Comparison of ENCODE assay signal across 8 cellular contexts in the genomic region with DNA sequence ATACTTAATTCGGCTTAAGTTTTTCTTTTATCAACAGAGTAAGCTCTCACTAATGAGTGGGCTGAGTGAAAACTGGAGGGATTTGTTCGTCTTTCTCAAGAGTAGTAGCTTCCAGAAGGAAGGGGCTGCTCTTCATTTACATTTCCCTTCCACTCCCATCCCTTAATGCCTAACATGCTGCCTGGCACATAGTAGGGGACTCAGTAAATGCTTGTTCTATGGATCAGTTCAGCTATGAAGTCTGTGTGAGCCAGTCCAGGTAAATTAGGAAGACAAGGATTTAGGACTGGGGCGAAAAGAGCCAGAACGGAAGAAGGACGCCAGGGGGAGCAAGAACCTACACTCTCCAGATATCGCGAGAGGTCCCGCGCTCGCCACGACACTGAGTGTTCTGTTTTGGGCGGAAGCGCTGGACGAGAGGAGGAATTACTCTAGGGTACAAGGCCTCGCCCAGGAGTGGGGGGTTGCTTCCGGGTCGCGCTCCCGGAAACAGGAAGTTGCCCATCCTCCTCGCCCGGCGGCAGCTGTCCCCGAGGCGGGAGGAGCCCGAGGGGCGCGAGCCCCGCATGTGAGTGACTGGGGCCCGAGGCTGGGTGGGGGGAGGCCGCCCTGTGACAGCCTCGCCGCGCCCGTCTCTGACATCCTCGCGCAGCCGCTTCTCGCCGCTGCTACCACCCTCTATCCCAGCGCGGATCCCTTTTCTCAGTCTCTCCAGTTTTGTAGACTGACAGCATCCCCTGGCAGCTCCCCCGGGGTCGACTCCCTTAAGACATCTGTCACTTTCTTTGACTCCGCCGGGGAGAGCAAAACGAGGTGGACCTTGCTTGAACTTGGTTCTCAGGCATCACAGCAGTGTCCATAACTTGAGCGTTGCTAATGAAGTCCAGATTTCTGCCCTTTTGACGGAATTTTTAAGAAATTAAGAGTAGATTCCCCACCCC. TPM values are rescaled to one million over a fixed set of nuclear protein-coding genes. Genes with fewer than 3 reads are reported as not detected.
DNase-seq lines count a peak whose midpoint lies in the region; ATAC-seq and TF ChIP-seq lines count a peak whose summit lies in the region.

A gene with protein sequence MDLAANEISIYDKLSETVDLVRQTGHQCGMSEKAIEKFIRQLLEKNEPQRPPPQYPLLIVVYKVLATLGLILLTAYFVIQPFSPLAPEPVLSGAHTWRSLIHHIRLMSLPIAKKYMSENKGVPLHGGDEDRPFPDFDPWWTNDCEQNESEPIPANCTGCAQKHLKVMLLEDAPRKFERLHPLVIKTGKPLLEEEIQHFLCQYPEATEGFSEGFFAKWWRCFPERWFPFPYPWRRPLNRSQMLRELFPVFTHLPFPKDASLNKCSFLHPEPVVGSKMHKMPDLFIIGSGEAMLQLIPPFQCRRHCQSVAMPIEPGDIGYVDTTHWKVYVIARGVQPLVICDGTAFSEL (plus strand): TSS at position 492 of the 941 bp plus-strand sequence. CDS start 13,493 bp downstream, outside the sequence.

- peak within 1 kb of the TSS; percentile 69 for H3K4me3 ChIP-seq in lung

- H3K27ac ChIP-seq in lung (ENCODE audit: low read depth in 1 of 2, low read length in 1 of 2): peak within 1 kb of the TSS; percentile 67 to 93

- peak; percentile 88 for TF ChIP-seq CTCF in lung (IDR thresholded peaks at IDR 0.05; ENCODE audit: control extremely low read depth, extremely low read depth)

- peaks cover 0 to 2% of the 10 kb centered on the region in 2 donors for H3K36me3 ChIP-seq in lung (ENCODE audit: control insufficient read depth in 2 of 2, insufficient read depth in 2 of 2, low read length in 2 of 2)

- DNase-seq in COR-L47 (lab: John Stamatoyannopoulos, UW): peak; percentile 99
- peak; percentile 87 for DNase-seq in HS-5 (ENCODE audit: low read depth)
- peak; percentile 83 for DNase-seq in NK-92 (lab: John Stamatoyannopoulos, UW; ENCODE audit: unreplicated experiment)
- DNase-seq in activated CD8-positive, alpha-beta memory T cell treated with anti-CD3 and anti-CD28 coated beads for 1 hour (ENCODE audit: extremely low read depth in 1 of 2, low read depth in 1 of 2): peak; percentile 94 to 95
- DNase-seq in effector CD4-positive, alpha-beta T cell: peak; percentile 97
- peak; percentile 98 for DNase-seq in lung (ENCODE audit: low spot score)
- peak; percentile 88 to 96 (median 91) for DNase-seq in stimulated activated CD4-positive, alpha-beta T cell treated with anti-CD3 and anti-CD28 coated beads, TNF-alpha, amount 100 ng/mL, for 4 hours (ENCODE audit: low read depth in 3 of 3)

- peaks cover 2 to 19% of the 10 kb centered on the region in 2 donors for H3K4me1 ChIP-seq in lung (ENCODE audit: control insufficient read depth in 2 of 2, insufficient read depth in 2 of 2, low read length in 2 of 2)

- no peaks in the 10 kb centered on the region for H3K27me3 ChIP-seq in lung (ENCODE audit: control insufficient read depth, insufficient read depth)

- WGBS in lung, 2 donors: 3 to 4% methylated on average over 43 to 48 of the region's 48 CpGs

- ATAC-seq in GM19468 (IDR thresholded peaks at IDR 0.05; ENCODE audit: extremely low read depth, unreplicated experiment) (peak; percentile 89), lung (ENCODE audit: insufficient read depth, low FRiP score) (peak; percentile 100)

- no peaks in the 10 kb centered on the region for H3K9me3 ChIP-seq in lung (ENCODE audit: control insufficient read depth in 2 of 2, insufficient read depth in 1 of 2, low read length in 1 of 2)

RNA-seq across cellular contexts. Expression of the gene that starts here (rescaled TPM):
- 10 to 100 TPM; 44.8 to 59.5 TPM for total RNA-seq in lung
- 10 to 100 TPM; 22.9 to 34.0 TPM for polyA plus RNA-seq in lung

Comparison
In these comparisons a context has a peak if more than half of its experiments do, and no peak if none do; other contexts are left out.
1. Peak in every context shown above with its lines: DNase-seq, ATAC-seq, H3K4me3 ChIP-seq and H3K27ac ChIP-seq.